16 cellular contexts compared by ENCODE assay signal in the genomic region with DNA sequence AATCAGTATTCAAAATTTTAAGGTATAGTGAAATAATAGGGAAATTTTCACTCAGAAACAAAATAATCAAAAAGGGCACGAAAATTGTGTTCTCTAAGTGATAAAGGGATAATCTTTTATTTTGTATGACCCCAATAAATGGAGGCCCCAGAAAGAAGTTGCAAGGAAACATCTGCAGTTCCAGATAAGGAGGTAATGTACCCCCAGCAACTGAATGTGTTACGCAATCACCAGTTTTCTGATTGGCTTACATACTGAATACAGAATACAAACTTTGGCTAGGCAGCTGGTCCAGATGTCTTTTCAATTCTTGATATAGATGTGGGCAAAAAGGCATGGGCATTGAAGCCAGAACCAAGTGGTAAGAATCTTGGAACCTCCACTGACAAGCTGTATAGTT. TPM values are rescaled to one million over a fixed set of nuclear protein-coding genes. Genes with fewer than 3 reads are reported as not detected.
DNase-seq lines count a peak whose midpoint lies in the region; ATAC-seq and TF ChIP-seq lines count a peak whose summit lies in the region.
"Had no signal": no experiment of that assay in that cellular context is flagged by ENCODE, and none has a peak within 500 bp of the region (broad histone marks: within the 10 kb centered on the region; RNA-seq: fewer than 3 reads in every experiment).

No MANE protein-coding gene starts in this region.

- TF ChIP-seq EP300 in stomach (IDR thresholded peaks at IDR 0.05): no peak

- no peak for DNase-seq in stimulated activated naive CD8-positive, alpha-beta T cell treated with anti-CD3 and anti-CD28 coated beads, Interleukin-15, Interleukin-2, amounts not matched to agents 100 U/mL and 50 U/mL, for 24 hours
- DNase-seq in SK-MEL-5 (ENCODE audit: low read depth, low spot score): peak; percentile 33
- no peak for DNase-seq in endothelial cell (ENCODE audit: low spot score)
- DNase-seq in SW480 (ENCODE audit: low spot score): no peak
- no peak for DNase-seq in stomach
- DNase-seq in DMS79 treated with DMSO at 0.1 percent for 48 hours (lab: John Stamatoyannopoulos, UW): no peak
- DNase-seq: activated CD8-positive, alpha-beta memory T cell treated with anti-CD3 and anti-CD28 coated beads for 24 hours; amygdala; effector CD8-positive, alpha-beta T cell; H7; NCI-H524; SK-N-SH; transverse colon had no signal

- no peaks in the 10 kb centered on the region for H3K9me3 ChIP-seq in stomach
- H3K9me3 ChIP-seq: SK-N-SH, transverse colon had no signal

- intact Hi-C loops in stomach (cut with DNase I; ENCODE audit: low total_unique reads): no loop called here

- 81 to 86% (median 84%) methylated on average over 2 of the region's 2 CpGs for WGBS in stomach, 5 donors

- in situ Hi-C loops in SK-MEL-5 (cut with HindIII; ENCODE audit: low pct_unique_long_range_greater_than_20kb, low sequenced_read_pairs): no loop called here

- peaks cover 29% of the 10 kb centered on the region for H3K36me3 Mint-ChIP-seq in stimulated activated naive CD8-positive, alpha-beta T cell treated with anti-CD3 and anti-CD28 coated beads, Interleukin-15, Interleukin-2, amounts not matched to agents 100 ng/mL and 50 ng/mL, for 24 hours (ENCODE audit: low read depth)
- peaks cover 4% of the 10 kb centered on the region for H3K36me3 Mint-ChIP-seq in endothelial cell (ENCODE audit: low read depth, unreplicated experiment)

- TF ChIP-seq CTCF in endothelial cell (IDR thresholded peaks at IDR 0.05; ENCODE audit: unreplicated experiment) (no peak), stomach (IDR thresholded peaks at IDR 0.05) (no peak)

- peaks cover 43% of the 10 kb centered on the region for H3K4me1 Mint-ChIP-seq in stimulated activated naive CD8-positive, alpha-beta T cell treated with anti-CD3 and anti-CD28 coated beads, Interleukin-15, Interleukin-2, amounts not matched to agents 100 ng/mL and 50 ng/mL, for 24 hours (ENCODE audit: low read depth)
- H3K4me1 Mint-ChIP-seq in endothelial cell (ENCODE audit: unreplicated experiment): peaks cover 34% of the 10 kb centered on the region

- H3K9me3 Mint-ChIP-seq in stimulated activated naive CD8-positive, alpha-beta T cell treated with anti-CD3 and anti-CD28 coated beads, Interleukin-15, Interleukin-2, amounts not matched to agents 100 ng/mL and 50 ng/mL, for 24 hours: no peaks in the 10 kb centered on the region
- no peaks in the 10 kb centered on the region for H3K9me3 Mint-ChIP-seq in endothelial cell (ENCODE audit: unreplicated experiment)

- peak overlapping the region; percentile 31 for H3K27ac Mint-ChIP-seq in stimulated activated naive CD8-positive, alpha-beta T cell treated with anti-CD3 and anti-CD28 coated beads, Interleukin-15, Interleukin-2, amounts not matched to agents 100 ng/mL and 50 ng/mL, for 24 hours
- H3K27ac Mint-ChIP-seq in endothelial cell (ENCODE audit: unreplicated experiment): peak overlapping the region; percentile 68

- peaks cover 16 to 37% (median 22%) of the 10 kb centered on the region in 4 donors for H3K4me1 ChIP-seq in stomach

- H3K36me3 ChIP-seq in stomach: no peaks in the 10 kb centered on the region
- H3K36me3 ChIP-seq: transverse colon had no signal

- no peak overlapping the region for H3K4me3 Mint-ChIP-seq in stimulated activated naive CD8-positive, alpha-beta T cell treated with anti-CD3 and anti-CD28 coated beads, Interleukin-15, Interleukin-2, amounts not matched to agents 100 ng/mL and 50 ng/mL, for 24 hours
- H3K4me3 Mint-ChIP-seq in endothelial cell (ENCODE audit: unreplicated experiment): no peak overlapping the region

- H3K27ac ChIP-seq in stomach: no peak overlapping the region

- no peaks in the 10 kb centered on the region for H3K27me3 Mint-ChIP-seq in stimulated activated naive CD8-positive, alpha-beta T cell treated with anti-CD3 and anti-CD28 coated beads, Interleukin-15, Interleukin-2, amounts not matched to agents 100 ng/mL and 50 ng/mL, for 24 hours
- H3K27me3 Mint-ChIP-seq in endothelial cell (ENCODE audit: unreplicated experiment): peaks cover 16% of the 10 kb centered on the region

- H3K27me3 ChIP-seq in stomach: no peaks in the 10 kb centered on the region
- H3K27me3 ChIP-seq: transverse colon had no signal

- ATAC-seq in stimulated activated naive CD8-positive, alpha-beta T cell treated with anti-CD3 and anti-CD28 coated beads, Interleukin-15, Interleukin-2, amounts not matched to agents 100 U/mL and 50 U/mL, for 24 hours: no peak
- ATAC-seq in GM21528 (IDR thresholded peaks at IDR 0.05; ENCODE audit: low FRiP score, unreplicated experiment): no peak
- ATAC-seq: sciatic nerve had no signal

- H3K4me3 ChIP-seq in stomach: no peak overlapping the region
- H3K4me3 ChIP-seq: transverse colon had no signal

- TF ChIP-seq POLR2A in stomach (IDR thresholded peaks at IDR 0.05): no peak

RNA-seq across cellular contexts. Expression of a gene that starts 1.7 kb away (rescaled TPM):
- 25.3 and 26.4 TPM in 2 replicates for total RNA-seq in SK-MEL-5 (2014; rRNA removed; shearing (Covaris generic))
- polyA plus RNA-seq in SK-MEL-5 (2015; cell fraction: cytosol; rRNA removed): 10.1 and 11.7 TPM in 2 replicates
- polyA plus RNA-seq in SK-MEL-5 (2015; cell fraction: nucleus; rRNA removed): 8.9 and 12.8 TPM in 2 replicates
- total RNA-seq in endothelial cell (ENCODE audit: unreplicated experiment): 20.7 TPM
- 10 to 100 TPM in 3 of 5 donors, 1 to 10 TPM in 2; 3.2 to 45.9 (median 25.1) TPM for total RNA-seq in stomach
- polyA plus RNA-seq in stomach: 1 to 10 TPM; 4.2 to 5.7 (median 5.4) TPM

RNA-seq across cellular contexts. Expression of a gene that starts 2.0 kb away (rescaled TPM):
- 0.43 and 1.9 TPM in 2 replicates for total RNA-seq in SK-MEL-5 (2014; rRNA removed; shearing (Covaris generic))
- 1.2 and 1.6 TPM in 2 replicates for polyA plus RNA-seq in SK-MEL-5 (2015; cell fraction: cytosol; rRNA removed)
- 0.30 TPM in 1 of 2 replicates, not detected in the other for polyA plus RNA-seq in SK-MEL-5 (2015; cell fraction: nucleus; rRNA removed)
- total RNA-seq in endothelial cell (ENCODE audit: unreplicated experiment) (8.0 TPM), stomach (10 to 100 TPM in 2 of 5 donors, 1 to 10 TPM in 1, not detected in 2; 2.4 to 21.4 (median 10.7) TPM)
- polyA plus RNA-seq in stomach: 10 to 100 TPM in 2 of 3 donors, 1 to 10 TPM in 1; 6.7 to 14.2 (median 12.5) TPM

RNA-seq across cellular contexts. Expression of a gene that starts 18.9 kb away (rescaled TPM):
- 75.7 and 77.6 TPM in 2 replicates for total RNA-seq in SK-MEL-5 (2014; rRNA removed; shearing (Covaris generic))
- 50.0 and 52.7 TPM in 2 replicates for polyA plus RNA-seq in SK-MEL-5 (2015; cell fraction: cytosol; rRNA removed)
- 10.7 and 13.9 TPM in 2 replicates for polyA plus RNA-seq in SK-MEL-5 (2015; cell fraction: nucleus; rRNA removed)
- 36.8 TPM for total RNA-seq in endothelial cell (ENCODE audit: unreplicated experiment)
- total RNA-seq in stomach: 10 to 100 TPM in 4 of 5 donors, 1 to 10 TPM in 1; 1.2 to 94.7 (median 43.3) TPM
- polyA plus RNA-seq in stomach: 10 to 100 TPM; 41.1 to 63.6 (median 46.4) TPM

RNA-seq across cellular contexts. Expression of a gene that starts 28.1 kb away (rescaled TPM):
- total RNA-seq in SK-MEL-5 (2014; rRNA removed; shearing (Covaris generic)): 1.2 and 1.5 TPM in 2 replicates
- 0.90 and 1.1 TPM in 2 replicates for polyA plus RNA-seq in SK-MEL-5 (2015; cell fraction: cytosol; rRNA removed)
- 0.83 and 1.3 TPM in 2 replicates for polyA plus RNA-seq in SK-MEL-5 (2015; cell fraction: nucleus; rRNA removed)
- total RNA-seq in endothelial cell (ENCODE audit: unreplicated experiment) (8.4 TPM), stomach (10 to 100 TPM in 2 of 5 donors, 1 to 10 TPM in 3; 1.7 to 14.9 (median 3.1) TPM)
- polyA plus RNA-seq in stomach: 1 to 10 TPM; 3.1 to 3.9 (median 3.8) TPM
